In the genomic region with DNA sequence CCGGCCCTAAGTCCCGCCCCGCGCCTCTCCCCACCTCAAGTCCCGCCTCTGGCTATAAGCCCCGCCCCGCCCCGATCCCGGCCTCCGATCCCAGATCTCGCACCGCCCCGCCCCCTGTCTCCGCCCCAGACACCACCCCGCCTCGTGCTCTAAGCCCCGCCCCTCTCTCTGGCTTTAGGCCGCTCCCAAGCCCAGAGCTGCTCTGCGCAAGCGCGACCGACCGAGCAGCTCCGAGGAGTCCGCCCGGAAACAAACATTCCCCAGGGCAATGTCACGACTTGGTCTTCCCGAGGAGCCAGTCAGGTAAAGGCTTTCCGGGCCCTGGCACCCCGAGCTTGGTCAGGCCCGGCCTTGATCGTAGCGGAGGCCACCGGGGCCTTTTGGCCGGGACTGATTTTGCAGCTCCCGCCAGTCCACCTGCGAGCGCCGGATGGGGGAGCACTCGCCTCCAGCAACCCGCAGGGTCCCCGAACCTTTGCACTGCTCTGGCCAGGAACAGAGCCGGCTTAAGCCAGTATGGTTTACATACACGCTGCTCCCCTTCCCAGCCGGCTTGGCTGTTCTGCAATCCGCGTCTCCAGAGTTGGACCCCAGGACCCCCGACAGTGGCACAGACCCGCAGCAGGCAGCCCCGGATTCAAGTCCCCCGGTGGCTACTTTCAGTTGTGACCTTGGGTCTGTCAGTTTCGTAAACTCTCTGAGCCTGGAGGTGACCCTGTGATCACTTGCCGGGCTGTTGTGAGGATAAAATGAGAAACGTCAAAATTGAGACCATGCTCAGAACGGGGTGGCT, we compare ENCODE assay signal across 1 cellular context.
TF ChIP-seq lines count a peak whose summit lies in the region.

A gene (plus strand): TSS at position 200 of the 793 bp plus-strand sequence. CDS start 69 bp downstream, at position 269.

TF ChIP-seq in K562, 482 proteins besides CTCF, POLR2A, EP300 and RAD21 (continued from another document and continues in another):
- TF ChIP-seq, protein P1, sequence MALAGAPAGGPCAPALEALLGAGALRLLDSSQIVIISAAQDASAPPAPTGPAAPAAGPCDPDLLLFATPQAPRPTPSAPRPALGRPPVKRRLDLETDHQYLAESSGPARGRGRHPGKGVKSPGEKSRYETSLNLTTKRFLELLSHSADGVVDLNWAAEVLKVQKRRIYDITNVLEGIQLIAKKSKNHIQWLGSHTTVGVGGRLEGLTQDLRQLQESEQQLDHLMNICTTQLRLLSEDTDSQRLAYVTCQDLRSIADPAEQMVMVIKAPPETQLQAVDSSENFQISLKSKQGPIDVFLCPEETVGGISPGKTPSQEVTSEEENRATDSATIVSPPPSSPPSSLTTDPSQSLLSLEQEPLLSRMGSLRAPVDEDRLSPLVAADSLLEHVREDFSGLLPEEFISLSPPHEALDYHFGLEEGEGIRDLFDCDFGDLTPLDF (CRISPR knock-in tag; IDR thresholded peaks at IDR 0.05), result no peak
- TF ChIP-seq, protein P2, sequence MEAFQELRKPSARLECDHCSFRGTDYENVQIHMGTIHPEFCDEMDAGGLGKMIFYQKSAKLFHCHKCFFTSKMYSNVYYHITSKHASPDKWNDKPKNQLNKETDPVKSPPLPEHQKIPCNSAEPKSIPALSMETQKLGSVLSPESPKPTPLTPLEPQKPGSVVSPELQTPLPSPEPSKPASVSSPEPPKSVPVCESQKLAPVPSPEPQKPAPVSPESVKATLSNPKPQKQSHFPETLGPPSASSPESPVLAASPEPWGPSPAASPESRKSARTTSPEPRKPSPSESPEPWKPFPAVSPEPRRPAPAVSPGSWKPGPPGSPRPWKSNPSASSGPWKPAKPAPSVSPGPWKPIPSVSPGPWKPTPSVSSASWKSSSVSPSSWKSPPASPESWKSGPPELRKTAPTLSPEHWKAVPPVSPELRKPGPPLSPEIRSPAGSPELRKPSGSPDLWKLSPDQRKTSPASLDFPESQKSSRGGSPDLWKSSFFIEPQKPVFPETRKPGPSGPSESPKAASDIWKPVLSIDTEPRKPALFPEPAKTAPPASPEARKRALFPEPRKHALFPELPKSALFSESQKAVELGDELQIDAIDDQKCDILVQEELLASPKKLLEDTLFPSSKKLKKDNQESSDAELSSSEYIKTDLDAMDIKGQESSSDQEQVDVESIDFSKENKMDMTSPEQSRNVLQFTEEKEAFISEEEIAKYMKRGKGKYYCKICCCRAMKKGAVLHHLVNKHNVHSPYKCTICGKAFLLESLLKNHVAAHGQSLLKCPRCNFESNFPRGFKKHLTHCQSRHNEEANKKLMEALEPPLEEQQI (IDR thresholded peaks at IDR 0.05), result no peak
- TF ChIP-seq KDM4B (IDR thresholded peaks at IDR 0.05; ENCODE audit: borderline replicate concordance in 2 of 2, low read depth in 1 of 2) (no peak; a peak in 1 of 4 replicates), PHF21A (IDR thresholded peaks at IDR 0.05; ENCODE audit: borderline replicate concordance, low read depth) (0 out of 2 replicates have a peak, but pooled peaks have one; percentile 33), GABPB1 (CRISPR knock-in tag; IDR thresholded peaks at IDR 0.05) (0 out of 2 replicates have a peak, but pooled peaks have one; percentile 36), TOE1 (IDR thresholded peaks at IDR 0.05; ENCODE audit: borderline replicate concordance) (no peak), TOE1 (CRISPR knock-in tag; IDR thresholded peaks at IDR 0.05; ENCODE audit: borderline replicate concordance, low read depth) (no peak), SMARCC2 (IDR thresholded peaks at IDR 0.05; ENCODE audit: low read depth) (no peak), SMAD4 (CRISPR knock-in tag; conservative IDR thresholded peaks at IDR 0.05) (no peak), PHTF2 (CRISPR knock-in tag; IDR thresholded peaks at IDR 0.05) (no peak), DIDO1 (tag; IDR thresholded peaks at IDR 0.05; ENCODE audit: low read depth) (no peak), RBFOX2 (IDR thresholded peaks at IDR 0.05; ENCODE audit: low read depth, low read length) (peak; percentile 91), NBN (IDR thresholded peaks at IDR 0.05; ENCODE audit: low read depth) (peak; percentile 63; the same call in 1 of the 2 replicates), PHB2 (IDR thresholded peaks at IDR 0.05; ENCODE audit: low read depth) (no peak), CREB1 (IDR thresholded peaks at IDR 0.05) (no peak), CREB1 (CRISPR knock-in tag; IDR thresholded peaks at IDR 0.05) (no peak), HDGF (IDR thresholded peaks at IDR 0.05) (no peak), KDM5B (IDR thresholded peaks at IDR 0.05; ENCODE audit: insufficient replicate concordance, low read depth, low read length) (peak; percentile 60), TAL1 (IDR thresholded peaks at IDR 0.05) (no peak), SNIP1 (IDR thresholded peaks at IDR 0.05; ENCODE audit: low read depth) (no peak), ETV6 (IDR thresholded peaks at IDR 0.05; ENCODE audit: borderline replicate concordance in 1 of 2, low read depth in 2 of 2, low read length in 1 of 2) (no peak), ETV6 (CRISPR knock-in tag; IDR thresholded peaks at IDR 0.05; ENCODE audit: borderline replicate concordance) (no peak), RBM14 (IDR thresholded peaks at IDR 0.05; ENCODE audit: borderline replicate concordance, insufficient read depth, low read depth, low read length) (no peak), CHD2 (IDR thresholded peaks at IDR 0.05; ENCODE audit: low read depth, low read length) (no peak), ZNF445 (CRISPR knock-in tag; IDR thresholded peaks at IDR 0.05; ENCODE audit: low read depth) (no peak), TSC22D4 (tag; IDR thresholded peaks at IDR 0.05) (no peak), ZC3H11A (IDR thresholded peaks at IDR 0.05; ENCODE audit: low read depth, low read length) (no peak), ZNF561 (CRISPR knock-in tag; conservative IDR thresholded peaks at IDR 0.05) (no peak), ZNF212 (CRISPR knock-in tag; IDR thresholded peaks at IDR 0.05) (no peak), ZFX (CRISPR knock-in tag; IDR thresholded peaks at IDR 0.05) (peak; percentile 86), FOXK2 (conservative IDR thresholded peaks at IDR 0.05 in 1 of 2, IDR thresholded peaks at IDR 0.05 in 1 of 2; ENCODE audit: low read depth in 2 of 2) (0 out of 4 replicates have a peak, but pooled peaks of 1 of the 2 experiments have one; percentile 18), ZNF778 (CRISPR knock-in tag; IDR thresholded peaks at IDR 0.05) (no peak)
- TF ChIP-seq, protein P3, sequence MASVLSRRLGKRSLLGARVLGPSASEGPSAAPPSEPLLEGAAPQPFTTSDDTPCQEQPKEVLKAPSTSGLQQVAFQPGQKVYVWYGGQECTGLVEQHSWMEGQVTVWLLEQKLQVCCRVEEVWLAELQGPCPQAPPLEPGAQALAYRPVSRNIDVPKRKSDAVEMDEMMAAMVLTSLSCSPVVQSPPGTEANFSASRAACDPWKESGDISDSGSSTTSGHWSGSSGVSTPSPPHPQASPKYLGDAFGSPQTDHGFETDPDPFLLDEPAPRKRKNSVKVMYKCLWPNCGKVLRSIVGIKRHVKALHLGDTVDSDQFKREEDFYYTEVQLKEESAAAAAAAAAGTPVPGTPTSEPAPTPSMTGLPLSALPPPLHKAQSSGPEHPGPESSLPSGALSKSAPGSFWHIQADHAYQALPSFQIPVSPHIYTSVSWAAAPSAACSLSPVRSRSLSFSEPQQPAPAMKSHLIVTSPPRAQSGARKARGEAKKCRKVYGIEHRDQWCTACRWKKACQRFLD (CRISPR knock-in tag; IDR thresholded peaks at IDR 0.05), result no peak
- TF ChIP-seq, protein P4, sequence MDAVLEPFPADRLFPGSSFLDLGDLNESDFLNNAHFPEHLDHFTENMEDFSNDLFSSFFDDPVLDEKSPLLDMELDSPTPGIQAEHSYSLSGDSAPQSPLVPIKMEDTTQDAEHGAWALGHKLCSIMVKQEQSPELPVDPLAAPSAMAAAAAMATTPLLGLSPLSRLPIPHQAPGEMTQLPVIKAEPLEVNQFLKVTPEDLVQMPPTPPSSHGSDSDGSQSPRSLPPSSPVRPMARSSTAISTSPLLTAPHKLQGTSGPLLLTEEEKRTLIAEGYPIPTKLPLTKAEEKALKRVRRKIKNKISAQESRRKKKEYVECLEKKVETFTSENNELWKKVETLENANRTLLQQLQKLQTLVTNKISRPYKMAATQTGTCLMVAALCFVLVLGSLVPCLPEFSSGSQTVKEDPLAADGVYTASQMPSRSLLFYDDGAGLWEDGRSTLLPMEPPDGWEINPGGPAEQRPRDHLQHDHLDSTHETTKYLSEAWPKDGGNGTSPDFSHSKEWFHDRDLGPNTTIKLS (IDR thresholded peaks at IDR 0.05; ENCODE audit: borderline replicate concordance, low read depth), result peak; percentile 19
- TF ChIP-seq, protein P5, sequence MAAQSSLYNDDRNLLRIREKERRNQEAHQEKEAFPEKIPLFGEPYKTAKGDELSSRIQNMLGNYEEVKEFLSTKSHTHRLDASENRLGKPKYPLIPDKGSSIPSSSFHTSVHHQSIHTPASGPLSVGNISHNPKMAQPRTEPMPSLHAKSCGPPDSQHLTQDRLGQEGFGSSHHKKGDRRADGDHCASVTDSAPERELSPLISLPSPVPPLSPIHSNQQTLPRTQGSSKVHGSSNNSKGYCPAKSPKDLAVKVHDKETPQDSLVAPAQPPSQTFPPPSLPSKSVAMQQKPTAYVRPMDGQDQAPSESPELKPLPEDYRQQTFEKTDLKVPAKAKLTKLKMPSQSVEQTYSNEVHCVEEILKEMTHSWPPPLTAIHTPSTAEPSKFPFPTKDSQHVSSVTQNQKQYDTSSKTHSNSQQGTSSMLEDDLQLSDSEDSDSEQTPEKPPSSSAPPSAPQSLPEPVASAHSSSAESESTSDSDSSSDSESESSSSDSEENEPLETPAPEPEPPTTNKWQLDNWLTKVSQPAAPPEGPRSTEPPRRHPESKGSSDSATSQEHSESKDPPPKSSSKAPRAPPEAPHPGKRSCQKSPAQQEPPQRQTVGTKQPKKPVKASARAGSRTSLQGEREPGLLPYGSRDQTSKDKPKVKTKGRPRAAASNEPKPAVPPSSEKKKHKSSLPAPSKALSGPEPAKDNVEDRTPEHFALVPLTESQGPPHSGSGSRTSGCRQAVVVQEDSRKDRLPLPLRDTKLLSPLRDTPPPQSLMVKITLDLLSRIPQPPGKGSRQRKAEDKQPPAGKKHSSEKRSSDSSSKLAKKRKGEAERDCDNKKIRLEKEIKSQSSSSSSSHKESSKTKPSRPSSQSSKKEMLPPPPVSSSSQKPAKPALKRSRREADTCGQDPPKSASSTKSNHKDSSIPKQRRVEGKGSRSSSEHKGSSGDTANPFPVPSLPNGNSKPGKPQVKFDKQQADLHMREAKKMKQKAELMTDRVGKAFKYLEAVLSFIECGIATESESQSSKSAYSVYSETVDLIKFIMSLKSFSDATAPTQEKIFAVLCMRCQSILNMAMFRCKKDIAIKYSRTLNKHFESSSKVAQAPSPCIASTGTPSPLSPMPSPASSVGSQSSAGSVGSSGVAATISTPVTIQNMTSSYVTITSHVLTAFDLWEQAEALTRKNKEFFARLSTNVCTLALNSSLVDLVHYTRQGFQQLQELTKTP (IDR thresholded peaks at IDR 0.05; ENCODE audit: low read depth in 1 of 2, partially characterized antibody in 2 of 2), result no peak
- TF ChIP-seq, protein P6, sequence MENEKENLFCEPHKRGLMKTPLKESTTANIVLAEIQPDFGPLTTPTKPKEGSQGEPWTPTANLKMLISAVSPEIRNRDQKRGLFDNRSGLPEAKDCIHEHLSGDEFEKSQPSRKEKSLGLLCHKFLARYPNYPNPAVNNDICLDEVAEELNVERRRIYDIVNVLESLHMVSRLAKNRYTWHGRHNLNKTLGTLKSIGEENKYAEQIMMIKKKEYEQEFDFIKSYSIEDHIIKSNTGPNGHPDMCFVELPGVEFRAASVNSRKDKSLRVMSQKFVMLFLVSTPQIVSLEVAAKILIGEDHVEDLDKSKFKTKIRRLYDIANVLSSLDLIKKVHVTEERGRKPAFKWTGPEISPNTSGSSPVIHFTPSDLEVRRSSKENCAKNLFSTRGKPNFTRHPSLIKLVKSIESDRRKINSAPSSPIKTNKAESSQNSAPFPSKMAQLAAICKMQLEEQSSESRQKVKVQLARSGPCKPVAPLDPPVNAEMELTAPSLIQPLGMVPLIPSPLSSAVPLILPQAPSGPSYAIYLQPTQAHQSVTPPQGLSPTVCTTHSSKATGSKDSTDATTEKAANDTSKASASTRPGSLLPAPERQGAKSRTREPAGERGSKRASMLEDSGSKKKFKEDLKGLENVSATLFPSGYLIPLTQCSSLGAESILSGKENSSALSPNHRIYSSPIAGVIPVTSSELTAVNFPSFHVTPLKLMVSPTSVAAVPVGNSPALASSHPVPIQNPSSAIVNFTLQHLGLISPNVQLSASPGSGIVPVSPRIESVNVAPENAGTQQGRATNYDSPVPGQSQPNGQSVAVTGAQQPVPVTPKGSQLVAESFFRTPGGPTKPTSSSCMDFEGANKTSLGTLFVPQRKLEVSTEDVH (IDR thresholded peaks at IDR 0.05; ENCODE audit: low read depth, partially characterized antibody), result peak; percentile 65
- TF ChIP-seq, protein P7, sequence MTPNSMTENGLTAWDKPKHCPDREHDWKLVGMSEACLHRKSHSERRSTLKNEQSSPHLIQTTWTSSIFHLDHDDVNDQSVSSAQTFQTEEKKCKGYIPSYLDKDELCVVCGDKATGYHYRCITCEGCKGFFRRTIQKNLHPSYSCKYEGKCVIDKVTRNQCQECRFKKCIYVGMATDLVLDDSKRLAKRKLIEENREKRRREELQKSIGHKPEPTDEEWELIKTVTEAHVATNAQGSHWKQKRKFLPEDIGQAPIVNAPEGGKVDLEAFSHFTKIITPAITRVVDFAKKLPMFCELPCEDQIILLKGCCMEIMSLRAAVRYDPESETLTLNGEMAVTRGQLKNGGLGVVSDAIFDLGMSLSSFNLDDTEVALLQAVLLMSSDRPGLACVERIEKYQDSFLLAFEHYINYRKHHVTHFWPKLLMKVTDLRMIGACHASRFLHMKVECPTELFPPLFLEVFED (CRISPR knock-in tag; conservative IDR thresholded peaks at IDR 0.05), result no peak
- TF ChIP-seq, protein P8, sequence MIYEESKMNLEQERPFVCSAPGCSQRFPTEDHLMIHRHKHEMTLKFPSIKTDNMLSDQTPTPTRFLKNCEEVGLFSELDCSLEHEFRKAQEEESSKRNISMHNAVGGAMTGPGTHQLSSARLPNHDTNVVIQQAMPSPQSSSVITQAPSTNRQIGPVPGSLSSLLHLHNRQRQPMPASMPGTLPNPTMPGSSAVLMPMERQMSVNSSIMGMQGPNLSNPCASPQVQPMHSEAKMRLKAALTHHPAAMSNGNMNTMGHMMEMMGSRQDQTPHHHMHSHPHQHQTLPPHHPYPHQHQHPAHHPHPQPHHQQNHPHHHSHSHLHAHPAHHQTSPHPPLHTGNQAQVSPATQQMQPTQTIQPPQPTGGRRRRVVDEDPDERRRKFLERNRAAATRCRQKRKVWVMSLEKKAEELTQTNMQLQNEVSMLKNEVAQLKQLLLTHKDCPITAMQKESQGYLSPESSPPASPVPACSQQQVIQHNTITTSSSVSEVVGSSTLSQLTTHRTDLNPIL (CRISPR knock-in tag; IDR thresholded peaks at IDR 0.05), result no peak
- TF ChIP-seq, protein P9, sequence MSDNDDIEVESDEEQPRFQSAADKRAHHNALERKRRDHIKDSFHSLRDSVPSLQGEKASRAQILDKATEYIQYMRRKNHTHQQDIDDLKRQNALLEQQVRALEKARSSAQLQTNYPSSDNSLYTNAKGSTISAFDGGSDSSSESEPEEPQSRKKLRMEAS (CRISPR knock-in tag; IDR thresholded peaks at IDR 0.05), result peak; percentile 41; the same call in 1 of the 2 replicates
- TF ChIP-seq, protein P10, sequence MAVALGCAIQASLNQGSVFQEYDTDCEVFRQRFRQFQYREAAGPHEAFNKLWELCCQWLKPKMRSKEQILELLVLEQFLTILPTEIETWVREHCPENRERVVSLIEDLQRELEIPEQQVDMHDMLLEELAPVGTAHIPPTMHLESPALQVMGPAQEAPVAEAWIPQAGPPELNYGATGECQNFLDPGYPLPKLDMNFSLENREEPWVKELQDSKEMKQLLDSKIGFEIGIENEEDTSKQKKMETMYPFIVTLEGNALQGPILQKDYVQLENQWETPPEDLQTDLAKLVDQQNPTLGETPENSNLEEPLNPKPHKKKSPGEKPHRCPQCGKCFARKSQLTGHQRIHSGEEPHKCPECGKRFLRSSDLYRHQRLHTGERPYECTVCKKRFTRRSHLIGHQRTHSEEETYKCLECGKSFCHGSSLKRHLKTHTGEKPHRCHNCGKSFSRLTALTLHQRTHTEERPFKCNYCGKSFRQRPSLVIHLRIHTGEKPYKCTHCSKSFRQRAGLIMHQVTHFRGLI (CRISPR knock-in tag; IDR thresholded peaks at IDR 0.05), result no peak
